In genomic region chr3:66490984-66491383, GRCh38 we compare ENCODE assay signal across 11 cellular contexts. TPM values are rescaled to one million over a fixed set of nuclear protein-coding genes. Genes with fewer than 3 reads are reported as not detected.
DNase-seq lines count a peak whose midpoint lies in the region; ATAC-seq and TF ChIP-seq lines count a peak whose summit lies in the region.
"Had no signal": no experiment of that assay in that cellular context is flagged by ENCODE, and none has a peak within 500 bp of the region (broad histone marks: within the 10 kb centered on the region; RNA-seq: fewer than 3 reads in every experiment).

No MANE protein-coding gene starts in this region.

- H4K20me1 ChIP-seq in GM23338 (replicated peaks; ENCODE audit: insufficient read depth) = peaks cover 22% of the 10 kb centered on the region; the same call in 1 of the 2 replicates
- H4K20me1 ChIP-seq in Loucy (ENCODE audit: insufficient read depth, low read length, poor library complexity, severe bottlenecking) = peaks cover 13% of the 10 kb centered on the region

- H3K4me1 Mint-ChIP-seq in GM23338 = peaks cover 92% of the 10 kb centered on the region

- no peaks in the 10 kb centered on the region for H3K27me3 ChIP-seq in GM23338 (ENCODE audit: insufficient read depth)
- no peaks in the 10 kb centered on the region for H3K27me3 ChIP-seq in Loucy (ENCODE audit: insufficient read depth, low read length, poor library complexity, severe bottlenecking)
- H3K27me3 ChIP-seq in esophagus muscularis mucosa = no peaks in the 10 kb centered on the region
- H3K27me3 ChIP-seq in prostate gland (replicated peaks; ENCODE audit: insufficient read depth) = no peaks in the 10 kb centered on the region

- peaks cover 7% of the 10 kb centered on the region; the same call in 1 of the 3 replicates for H3K36me3 Mint-ChIP-seq in GM23338 (ENCODE audit: low read depth)

- peaks cover 92% of the 10 kb centered on the region for H3K79me2 ChIP-seq in GM23338 (replicated peaks; ENCODE audit: insufficient read depth)
- peaks cover 100% of the 10 kb centered on the region for H3K79me2 ChIP-seq in Loucy (ENCODE audit: insufficient read depth, low read length)

- 27% methylated on average over 1 of the region's 1 CpG for WGBS in esophagus muscularis mucosa
- WGBS in prostate gland = 22% methylated on average over 1 of the region's 1 CpG

- H2AFZ ChIP-seq in GM23338 (no peak overlapping the region), Loucy (ENCODE audit: low read length) (no peak overlapping the region)

- H3K4me3 Mint-ChIP-seq in GM23338 = peak overlapping the region; percentile 60

- TF ChIP-seq POLR2A in esophagus muscularis mucosa (IDR thresholded peaks at IDR 0.05; ENCODE audit: low read depth) = no peak
- TF ChIP-seq POLR2A in prostate gland (IDR thresholded peaks at IDR 0.05) = no peak

- H3K4me2 ChIP-seq in GM23338 (peak overlapping the region; percentile 89), Loucy (ENCODE audit: low read depth, low read length, poor library complexity, severe bottlenecking) (peak overlapping the region; percentile 92)

- H3K4me3 ChIP-seq in GM23338 = peak overlapping the region; percentile 8
- H3K4me3 ChIP-seq in Loucy (ENCODE audit: low read length, poor library complexity, severe bottlenecking) = peak overlapping the region; percentile 81
- H3K4me3 ChIP-seq in esophagus muscularis mucosa = no peak overlapping the region
- no peak overlapping the region for H3K4me3 ChIP-seq in prostate gland

- H3K27me3 Mint-ChIP-seq in GM23338 (ENCODE audit: insufficient read depth, low read depth, poor library complexity) = peaks cover 2% of the 10 kb centered on the region

- no peak for TF ChIP-seq CTCF in GM23338 (conservative IDR thresholded peaks at IDR 0.05; ENCODE audit: low read depth in 2 of 2)
- no peak for TF ChIP-seq CTCF in Loucy (conservative IDR thresholded peaks at IDR 0.05; ENCODE audit: low read length)
- TF ChIP-seq CTCF in esophagus muscularis mucosa (IDR thresholded peaks at IDR 0.05) = no peak
- TF ChIP-seq CTCF in prostate gland (IDR thresholded peaks at IDR 0.05) = no peak

- ATAC-seq in GM23338 (no peak), HG03108 (IDR thresholded peaks at IDR 0.05; ENCODE audit: unreplicated experiment) (no peak)

- intact Hi-C loops in esophagus muscularis mucosa (cut with DNase I) (no loop called here), prostate gland (cut with DNase I) (no loop called here)

- H3K9me3 ChIP-seq in Loucy (ENCODE audit: insufficient read depth, low read depth, low read length) = no peaks in the 10 kb centered on the region
- H3K9me3 ChIP-seq in esophagus muscularis mucosa = no peaks in the 10 kb centered on the region
- no peaks in the 10 kb centered on the region for H3K9me3 ChIP-seq in prostate gland

- TF ChIP-seq EP300 in esophagus muscularis mucosa (IDR thresholded peaks at IDR 0.05) = no peak

- H3K9me3 Mint-ChIP-seq in GM23338 = no peaks in the 10 kb centered on the region

- H3F3A ChIP-seq in GM23338 (replicated peaks; ENCODE audit: low read depth) = 0 out of 2 replicates have a peak, but pooled peaks cover 4% of the 10 kb centered on the region
- peaks cover 10% of the 10 kb centered on the region for H3F3A ChIP-seq in Loucy (ENCODE audit: low read depth)

- no peak overlapping the region for H3K27ac Mint-ChIP-seq in GM23338

- H3K9me2 ChIP-seq in GM23338 (ENCODE audit: insufficient read depth) (no peaks in the 10 kb centered on the region), Loucy (replicated peaks; ENCODE audit: low read depth, low read length) (no peaks in the 10 kb centered on the region)

- H3K4me1 ChIP-seq in GM23338 (ENCODE audit: insufficient read depth) (peaks cover 90% of the 10 kb centered on the region), Loucy (ENCODE audit: insufficient read depth, low read length, poor library complexity, severe bottlenecking) (peaks cover 97% of the 10 kb centered on the region), esophagus muscularis mucosa (peaks cover 79 to 100% (median 100%) of the 10 kb centered on the region in 4 donors), prostate gland (replicated peaks) (peaks cover 43% of the 10 kb centered on the region)

- H3K36me3 ChIP-seq in GM23338 (ENCODE audit: insufficient read depth) = no peaks in the 10 kb centered on the region
- H3K36me3 ChIP-seq in Loucy (ENCODE audit: insufficient read depth, low read length) = no peaks in the 10 kb centered on the region
- no peaks in the 10 kb centered on the region for H3K36me3 ChIP-seq in esophagus muscularis mucosa
- H3K36me3 ChIP-seq in prostate gland = no peaks in the 10 kb centered on the region

- H3K9ac ChIP-seq in Loucy (ENCODE audit: low read depth, low read length, poor library complexity, severe bottlenecking) = peak overlapping the region; percentile 78

- DNase-seq in GM23338 (ENCODE audit: low spot score) (peak; percentile 48), esophagus muscularis mucosa (ENCODE audit: extremely low spot score) (no peak), prostate gland (ENCODE audit: low spot score) (no peak), NCI-H82 (lab: John Stamatoyannopoulos, UW) (no peak)
- DNase-seq in stimulated activated naive CD4-positive, alpha-beta T cell (lab: John Stamatoyannopoulos, UW) = no peak
- DNase-seq: caudate nucleus, DMS153, NCI-H187 treated with DMSO at 0.1 percent for 48 hours, OCI-M1 had no signal

- 0 out of 2 replicates have a peak overlapping the region, but pooled peaks have one; percentile 1 for H3K27ac ChIP-seq in GM23338 (ENCODE audit: low read depth)
- peak overlapping the region; percentile 54 to 99 (median 92) for H3K27ac ChIP-seq in esophagus muscularis mucosa (replicated peaks in 1 of 4)
- peak overlapping the region; percentile 67 to 97 for H3K27ac ChIP-seq in prostate gland

TF ChIP-seq in GM23338, 12 proteins besides CTCF, POLR2A, EP300 and RAD21:
- no peak for TF ChIP-seq ZNF331 (CRISPR knock-in tag; IDR thresholded peaks at IDR 0.05; ENCODE audit: low read depth)
- no peak for TF ChIP-seq EZH2 (IDR thresholded peaks at IDR 0.05; ENCODE audit: low read depth, unreplicated experiment)

RNA-seq across cellular contexts. Expression of gene LRIG1, which starts 9.8 kb away (rescaled TPM):
- 116 and 134 TPM in 2 replicates for total RNA-seq in GM23338 (2014; rRNA removed; shearing (Covaris generic))
- polyA plus RNA-seq in GM23338 (2016; fragmentation: Nextera tagmentation; extraction: Ambion mirVana) = 39.9 and 40.0 TPM in 2 replicates
- total RNA-seq in esophagus muscularis mucosa = 100 to 1,000 TPM in 3 of 4 donors, 10 to 100 TPM in 1; 95.3 to 136 (median 131) TPM
- 100 to 1,000 TPM; 119 to 186 TPM for total RNA-seq in prostate gland

Comparison
In these comparisons a context has a peak if more than half of its experiments do, and no peak if none do; other contexts are left out.
1. H3K27ac ChIP-seq: peak in every context shown above with its lines; median percentile 92 in esophagus muscularis mucosa; 82 in prostate gland; 1 in GM23338.
2. H3K4me3 ChIP-seq: peak in GM23338 (single experiment) and Loucy (single experiment); none in esophagus muscularis mucosa (0 of 4) and prostate gland (0 of 2).